In the genomic region with DNA sequence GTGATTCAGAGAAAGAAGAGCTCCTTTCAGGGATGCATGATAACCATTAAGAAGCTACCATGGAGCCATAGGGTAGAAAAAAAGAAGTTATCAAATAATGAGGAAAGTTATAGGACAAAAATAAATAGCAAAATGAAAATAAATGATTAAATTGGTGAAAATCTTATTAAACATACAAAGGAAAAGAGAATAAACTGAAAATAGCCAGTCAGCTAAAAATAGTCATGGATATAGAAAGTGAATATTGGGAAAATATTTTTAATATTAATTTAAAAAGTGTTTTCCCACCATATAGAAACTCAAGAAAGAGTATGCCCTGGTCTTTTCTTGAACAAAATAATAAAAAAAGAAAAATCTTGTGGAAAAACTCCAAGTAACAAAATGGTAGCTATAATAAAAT, we compare ENCODE assay signal across 29 cellular contexts.
"Had no signal": no experiment of that assay in that cellular context is flagged by ENCODE, and none has a peak within 500 bp of the region (broad histone marks: within the 10 kb centered on the region; RNA-seq: fewer than 3 reads in every experiment).

No MANE protein-coding gene starts in this region.

- H3K27ac ChIP-seq: colonic mucosa, coronary artery, dorsolateral prefrontal cortex, epithelial cell of prostate, esophagus muscularis mucosa, esophagus squamous epithelium, foreskin keratinocyte, gastrocnemius medialis, gastroesophageal sphincter, heart left ventricle, heart right ventricle, hepatocyte had no signal

- H3K9me3 Mint-ChIP-seq: dendritic cell treated with granulocyte-macrophage colony-stimulating factor and Interleukin-4, amounts not matched to agents 40 ng/mL and 50 ng/mL, for 4 days; endodermal cell had no signal

- H2AFZ ChIP-seq: hepatocyte had no signal

- H3K4me1 ChIP-seq: colonic mucosa, esophagus muscularis mucosa, esophagus squamous epithelium, foreskin keratinocyte, gastrocnemius medialis, gastroesophageal sphincter, heart left ventricle, heart right ventricle had no signal

- H3K4me3 ChIP-seq: colonic mucosa, coronary artery, dorsolateral prefrontal cortex, esophagus muscularis mucosa, esophagus squamous epithelium, gastrocnemius medialis, gastroesophageal sphincter, heart left ventricle, heart right ventricle, hepatocyte had no signal

- H3K27me3 Mint-ChIP-seq: dendritic cell treated with granulocyte-macrophage colony-stimulating factor and Interleukin-4, amounts not matched to agents 40 ng/mL and 50 ng/mL, for 4 days; effector memory CD8-positive, alpha-beta T cell had no signal

- H3K79me2 ChIP-seq: hepatocyte had no signal

- H3K27ac Mint-ChIP-seq: dendritic cell treated with granulocyte-macrophage colony-stimulating factor and Interleukin-4, amounts not matched to agents 40 ng/mL and 50 ng/mL, for 4 days; effector memory CD8-positive, alpha-beta T cell; endodermal cell had no signal

- DNase-seq: colonic mucosa; cortex of kidney; dermis blood vessel endothelial cell; dorsolateral prefrontal cortex; effector CD4-positive, alpha-beta T cell; effector CD8-positive, alpha-beta T cell; effector memory CD4-positive, alpha-beta T cell; effector memory CD8-positive, alpha-beta T cell; endodermal cell; erythroblast; esophagus squamous epithelium; foreskin fibroblast; foreskin keratinocyte; foreskin melanocyte; gastrocnemius medialis; glutamatergic neuron; head of caudate nucleus; heart left ventricle; heart right ventricle had no signal

- H3K4me1 Mint-ChIP-seq: endodermal cell had no signal

- H3K4me2 ChIP-seq: hepatocyte had no signal

- H3K9me3 ChIP-seq: colonic mucosa, esophagus muscularis mucosa, esophagus squamous epithelium, gastrocnemius medialis, gastroesophageal sphincter, heart left ventricle, heart right ventricle had no signal

- H3K36me3 ChIP-seq: colonic mucosa, esophagus muscularis mucosa, esophagus squamous epithelium, gastrocnemius medialis, gastroesophageal sphincter, heart left ventricle, heart right ventricle had no signal

- FAIRE-seq: endometrium, endothelial cell of umbilical vein, frontal cortex had no signal

- H3K27me3 ChIP-seq: colonic mucosa, dorsolateral prefrontal cortex, esophagus muscularis mucosa, esophagus squamous epithelium, foreskin keratinocyte, gastrocnemius medialis, gastroesophageal sphincter, heart left ventricle, heart right ventricle, hepatocyte had no signal

- H3K4me3 Mint-ChIP-seq: dendritic cell treated with granulocyte-macrophage colony-stimulating factor and Interleukin-4, amounts not matched to agents 40 ng/mL and 50 ng/mL, for 4 days; effector memory CD8-positive, alpha-beta T cell; endodermal cell had no signal

- ATAC-seq: effector memory CD8-positive, alpha-beta T cell; esophagus mucosa; foreskin keratinocyte; gastrocnemius medialis; gastroesophageal sphincter; heart left ventricle; heart right ventricle had no signal
